8 cellular contexts compared by ENCODE assay signal in genomic region chr16:50467943-50468748, GRCh38.
DNase-seq lines count a peak whose midpoint lies in the region; ATAC-seq, FAIRE-seq and TF ChIP-seq lines count a peak whose summit lies in the region.

No MANE protein-coding gene starts in this region.

- TF ChIP-seq CTCF in D721Med (IDR thresholded peaks at IDR 0.05; ENCODE audit: insufficient read depth, missing control alignments), result no peak
- TF ChIP-seq CTCF in HepG2 (CRISPR knock-in tag; IDR thresholded peaks at IDR 0.05), result peak; percentile 49
- TF ChIP-seq CTCF in tibial artery (IDR thresholded peaks at IDR 0.05), result no peak

- H4K20me1 ChIP-seq in HepG2 (ENCODE audit: insufficient read depth, low read length), result no peaks in the 10 kb centered on the region

- TF ChIP-seq RAD21 in HepG2 (CRISPR knock-in tag; IDR thresholded peaks at IDR 0.05), result peak; percentile 81

- peaks cover 27% of the 10 kb centered on the region for H3K27me3 Mint-ChIP-seq in activated naive CD8-positive, alpha-beta T cell treated with anti-CD3 and anti-CD28 coated beads for 36 hours

- H3K27ac ChIP-seq in HepG2 (ENCODE audit: extremely low read length, insufficient read depth, low read length), result peak overlapping the region; percentile 92
- peak overlapping the region in 1 of 2 donors; percentile 10 for H3K27ac ChIP-seq in tibial artery

- H3K9me3 ChIP-seq in HepG2 (ENCODE audit: low read length) (peaks cover 12% of the 10 kb centered on the region), tibial artery (no peaks in the 10 kb centered on the region)

- H3K4me2 ChIP-seq in HepG2 (ENCODE audit: low read depth, low read length), result peak overlapping the region; percentile 57

- DNase-seq in D721Med (ENCODE audit: insufficient read length, low spot score), result peak; percentile 29
- DNase-seq in HuH-7.5 (ENCODE audit: low spot score), result peak; percentile 29
- peak; percentile 22 for DNase-seq in activated naive CD8-positive, alpha-beta T cell treated with anti-CD3 and anti-CD28 coated beads for 36 hours
- peak; percentile 97 for DNase-seq in HepG2 (ENCODE audit: low spot score)
- no peak for DNase-seq in tibial artery
- DNase-seq in occipital lobe (lab: John Stamatoyannopoulos, UW), result no peak
- no peak for DNase-seq in inferior parietal cortex (ENCODE audit: extremely low spot score)
- no peak for DNase-seq in activated CD4-positive, alpha-beta T cell treated with anti-CD3 and anti-CD28 coated beads for 4 hours

- H3K27me3 ChIP-seq in HepG2 (ENCODE audit: control insufficient read depth in 1 of 2, insufficient read depth in 2 of 2, low read length in 2 of 2), result no peaks in the 10 kb centered on the region
- H3K27me3 ChIP-seq in tibial artery, result peaks cover 0 to 2% of the 10 kb centered on the region in 2 donors

- no peaks in the 10 kb centered on the region for H3K9me3 Mint-ChIP-seq in activated naive CD8-positive, alpha-beta T cell treated with anti-CD3 and anti-CD28 coated beads for 36 hours

- no TSS peak for BruUV-seq in HepG2 (replicated peaks; lab: Mats Ljungman, UMichigan)

- WGBS in HepG2 (ENCODE audit: low lambda C conversion rate), result 14% methylated on average over 19 of the region's 68 CpGs

- H3K4me3 Mint-ChIP-seq in activated naive CD8-positive, alpha-beta T cell treated with anti-CD3 and anti-CD28 coated beads for 36 hours, result peak overlapping the region; percentile 52

- no peaks in the 10 kb centered on the region for H3K79me2 ChIP-seq in HepG2 (ENCODE audit: insufficient read depth, low read length)

- TF ChIP-seq EP300 in HepG2 (IDR thresholded peaks at IDR 0.05; ENCODE audit: low read depth in 2 of 2, low read length in 2 of 2) (peak; percentile 97 to 100), HepG2 (CRISPR knock-in tag; IDR thresholded peaks at IDR 0.05; ENCODE audit: borderline replicate concordance) (peak; percentile 70; the same call in 1 of the 2 replicates)

- H3K36me3 ChIP-seq in HepG2 (replicated peaks in 1 of 2; ENCODE audit: control insufficient read depth in 1 of 2, insufficient read depth in 2 of 2, low read length in 2 of 2), result no peaks in the 10 kb centered on the region
- H3K36me3 ChIP-seq in tibial artery, result no peaks in the 10 kb centered on the region

- H3K4me3 ChIP-seq in HepG2 (replicated peaks in 1 of 3; ENCODE audit: insufficient read depth in 1 of 3, low read depth in 2 of 3, low read length in 3 of 3) (peak overlapping the region in 2 of 3 experiments; percentile 11 to 24; a peak in 2 of 6 replicates), tibial artery (peak overlapping the region; percentile 47 to 53)

- H2AFZ ChIP-seq in HepG2 (ENCODE audit: low read length), result no peak overlapping the region

- intact Hi-C loops in HepG2 (cut with micrococcal nuclease; ENCODE audit: unreplicated experiment) (loop anchor here (1.0 to 5.0 kb wide), 4 partner anchors 39 to 96 kb away; no protein-coding TSS in a partner anchor), tibial artery (cut with DNase I; ENCODE audit: low total_unique reads) (no loop called here)

- H3K27ac Mint-ChIP-seq in activated naive CD8-positive, alpha-beta T cell treated with anti-CD3 and anti-CD28 coated beads for 36 hours, result no peak overlapping the region

- no peaks in the 10 kb centered on the region for H3K36me3 Mint-ChIP-seq in activated naive CD8-positive, alpha-beta T cell treated with anti-CD3 and anti-CD28 coated beads for 36 hours

- H3K4me1 Mint-ChIP-seq in activated naive CD8-positive, alpha-beta T cell treated with anti-CD3 and anti-CD28 coated beads for 36 hours, result peaks cover 6% of the 10 kb centered on the region

- peak; percentile 89 for ATAC-seq in HepG2

- peak overlapping the region; percentile 67 for H3K9ac ChIP-seq in HepG2 (ENCODE audit: insufficient read depth, low read depth, low read length)

- CTCF ChIA-PET in HepG2 (lab: Yijun Ruan, JAX; ENCODE audit: low intra/inter-chr PET ratio, low total read pairs), result interaction anchor here (0.8 kb wide), 1 partner anchor 80 kb away, joined by 3 read pairs; no protein-coding TSS in a partner anchor

- H3K4me1 ChIP-seq in HepG2 (ENCODE audit: insufficient read depth, low read length) (peaks cover 91% of the 10 kb centered on the region), tibial artery (peaks cover 0 to 11% (median 8%) of the 10 kb centered on the region in 4 donors)

- TF ChIP-seq POLR2A in HepG2 (IDR thresholded peaks at IDR 0.05; ENCODE audit: insufficient read depth in 1 of 2, low read depth in 2 of 2, low read length in 2 of 2), result peak; percentile 63 to 67

- no peak for FAIRE-seq in D721Med (lab: Jason Lieb, UNC)
- peak; percentile 28 for FAIRE-seq in HepG2 (lab: Jason Lieb, UNC)

- in situ Hi-C loops in HepG2 (cut with HindIII; ENCODE audit: extremely low pct_ligation_motif_present, low pct_unique_long_range_greater_than_20kb), result loop anchor here (5.0 kb wide), 2 partner anchors 39 to 79 kb away; partner anchors contain the start of gene NKD1

- POLR2A ChIA-PET in HepG2 (lab: Yijun Ruan, JAX), result interaction anchor here (0.6 to 9.6 kb wide), 21 partner anchors 8 to 95 kb away, joined by 3 to 66 read pairs (median 4); partner anchors contain the start of gene NKD1

TF ChIP-seq in HepG2, 621 proteins besides CTCF, POLR2A, EP300 and RAD21 (continues in another document):
- no peak; the same call in 1 of the 2 replicates for TF ChIP-seq MTF2 (CRISPR knock-in tag; IDR thresholded peaks at IDR 0.05; ENCODE audit: borderline replicate concordance)
- no peak; the same call in 1 of the 2 replicates for TF ChIP-seq ZBTB1 (CRISPR knock-in tag; IDR thresholded peaks at IDR 0.05; ENCODE audit: borderline replicate concordance)
- no peak for TF ChIP-seq ZNF383 (CRISPR knock-in tag; IDR thresholded peaks at IDR 0.05; ENCODE audit: borderline replicate concordance)
- no peak; the same call in 1 of the 2 replicates for TF ChIP-seq SSRP1 (CRISPR knock-in tag; IDR thresholded peaks at IDR 0.05)
- TF ChIP-seq ELF1 (CRISPR knock-in tag; IDR thresholded peaks at IDR 0.05), result peak; percentile 51; the same call in 1 of the 2 replicates
- TF ChIP-seq NFE2L1 (CRISPR knock-in tag; IDR thresholded peaks at IDR 0.05; ENCODE audit: borderline replicate concordance), result no peak
- no peak; the same call in 1 of the 2 replicates for TF ChIP-seq ZNF776 (CRISPR knock-in tag; IDR thresholded peaks at IDR 0.05)
- peak; percentile 83 for TF ChIP-seq TBX3 (IDR thresholded peaks at IDR 0.05; ENCODE audit: borderline replicate concordance)
- TF ChIP-seq ZNF280B (CRISPR knock-in tag; IDR thresholded peaks at IDR 0.05; ENCODE audit: borderline replicate concordance), result peak; percentile 75; the same call in 1 of the 2 replicates
- TF ChIP-seq MED13 (CRISPR knock-in tag; IDR thresholded peaks at IDR 0.05), result peak; percentile 96; the same call in 1 of the 2 replicates
- TF ChIP-seq NR2F2 (IDR thresholded peaks at IDR 0.05; ENCODE audit: borderline replicate concordance, low read depth), result peak; percentile 77
- TF ChIP-seq ZNF737 (CRISPR knock-in tag; IDR thresholded peaks at IDR 0.05; ENCODE audit: borderline replicate concordance), result no peak
- TF ChIP-seq ZBTB49 (CRISPR knock-in tag; IDR thresholded peaks at IDR 0.05; ENCODE audit: borderline replicate concordance), result no peak
- no peak for TF ChIP-seq ZMYM2 (CRISPR knock-in tag; IDR thresholded peaks at IDR 0.05)
- TF ChIP-seq ZNF670 (CRISPR knock-in tag; IDR thresholded peaks at IDR 0.05; ENCODE audit: borderline replicate concordance), result peak; percentile 54; the same call in 1 of the 2 replicates
- peak; percentile 94 for TF ChIP-seq PITX1 (CRISPR knock-in tag; IDR thresholded peaks at IDR 0.05)
- no peak for TF ChIP-seq NFRKB (IDR thresholded peaks at IDR 0.05)
- TF ChIP-seq ZNF614 (CRISPR knock-in tag; IDR thresholded peaks at IDR 0.05; ENCODE audit: borderline replicate concordance), result no peak
- TF ChIP-seq IRF9 (CRISPR knock-in tag; IDR thresholded peaks at IDR 0.05; ENCODE audit: borderline replicate concordance), result no peak
- TF ChIP-seq HES4 (CRISPR knock-in tag; IDR thresholded peaks at IDR 0.05; ENCODE audit: borderline replicate concordance), result no peak; the same call in 1 of the 2 replicates

Comparison
In these comparisons a context has a peak if more than half of its experiments do, and no peak if none do; other contexts are left out.
1. DNase-seq: peak in D721Med (single experiment), HuH-7.5 (single experiment), activated naive CD8-positive, alpha-beta T cell treated with anti-CD3 and anti-CD28 coated beads for 36 hours (single experiment) and HepG2 (single experiment); none in tibial artery (0 of 2), occipital lobe (single experiment), inferior parietal cortex (single experiment) and activated CD4-positive, alpha-beta T cell treated with anti-CD3 and anti-CD28 coated beads for 4 hours (0 of 2).